ENCODE assay signal across 13 cellular contexts in the genomic region with DNA sequence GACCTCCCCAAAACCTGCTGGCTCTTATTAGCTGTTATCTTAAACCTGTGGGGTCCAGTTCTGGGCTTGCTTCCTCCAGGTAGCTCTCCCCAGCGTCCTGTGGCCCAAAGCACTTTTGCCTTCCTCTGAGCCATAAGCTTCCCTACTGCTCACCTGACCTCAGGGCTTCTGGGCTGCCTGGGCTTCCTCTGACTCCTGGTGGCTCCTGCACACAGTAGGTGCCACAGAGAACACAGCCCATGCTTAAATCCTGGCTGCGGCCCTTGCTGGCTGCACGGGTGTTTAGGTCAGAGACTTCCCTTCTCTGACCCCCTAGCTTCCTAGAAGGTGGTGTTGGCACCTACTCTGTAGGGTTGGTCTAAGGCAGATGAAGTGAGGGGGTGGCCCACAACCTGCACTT. TPM values are rescaled to one million over a fixed set of nuclear protein-coding genes. Genes with fewer than 3 reads are reported as not detected.
A peak's percentile ranks its signal among the peaks of the same experiment; 100 is the strongest.
DNase-seq lines count a peak whose midpoint lies in the region; ATAC-seq and TF ChIP-seq lines count a peak whose summit lies in the region.
"Had no signal": no experiment of that assay in that cellular context is flagged by ENCODE, and none has a peak within 500 bp of the region (broad histone marks: within the 10 kb centered on the region; RNA-seq: fewer than 3 reads in every experiment).

No MANE protein-coding gene starts in this region.

- H3K4me3 ChIP-seq in HFF-Myc (replicated peaks; ENCODE audit: low read depth, low read length), result peak overlapping the region; percentile 72
- peak overlapping the region; percentile 61 for H3K4me3 ChIP-seq in adipocyte (ENCODE audit: low read length)
- H3K4me3 ChIP-seq in hepatocyte, result no peak overlapping the region
- peak overlapping the region in 2 of 3 donors; percentile 54 to 85 for H3K4me3 ChIP-seq in skeletal muscle tissue (ENCODE audit: low read length in 3 of 3)

- no peaks in the 10 kb centered on the region for H3K9me2 ChIP-seq in hepatocyte (replicated peaks; ENCODE audit: insufficient read depth)

- H3K27me3 ChIP-seq in adipocyte (replicated peaks; ENCODE audit: control insufficient read depth, insufficient read depth, low read length), result no peaks in the 10 kb centered on the region
- H3K27me3 ChIP-seq in hepatocyte, result no peaks in the 10 kb centered on the region
- no peaks in the 10 kb centered on the region for H3K27me3 ChIP-seq in skeletal muscle tissue (ENCODE audit: control insufficient read depth in 3 of 3, insufficient read depth in 3 of 3, low read length in 3 of 3)

- H3K9me3 ChIP-seq in adipocyte (ENCODE audit: control insufficient read depth, low read length) (no peaks in the 10 kb centered on the region), hepatocyte (ENCODE audit: low read depth) (no peaks in the 10 kb centered on the region), skeletal muscle tissue (ENCODE audit: control insufficient read depth in 3 of 3, low read length in 3 of 3) (no peaks in the 10 kb centered on the region)

- H3K4me2 ChIP-seq in hepatocyte, result peak overlapping the region; percentile 100

- H3K36me3 ChIP-seq in adipocyte (ENCODE audit: control insufficient read depth, insufficient read depth, low read length, severe bottlenecking) (no peaks in the 10 kb centered on the region), hepatocyte (replicated peaks; ENCODE audit: insufficient read depth, low read depth) (no peaks in the 10 kb centered on the region), skeletal muscle tissue (ENCODE audit: control insufficient read depth in 3 of 3, insufficient read depth in 3 of 3, low read length in 3 of 3) (no peaks in the 10 kb centered on the region)

- peaks cover 75% of the 10 kb centered on the region for H3K4me1 ChIP-seq in adipocyte (ENCODE audit: control insufficient read depth, insufficient read depth, low read length)
- peaks cover 59% of the 10 kb centered on the region for H3K4me1 ChIP-seq in hepatocyte (ENCODE audit: insufficient read depth)
- H3K4me1 ChIP-seq in skeletal muscle tissue (ENCODE audit: control insufficient read depth in 3 of 3, insufficient read depth in 3 of 3, low read length in 3 of 3), result peaks cover 84 to 93% (median 87%) of the 10 kb centered on the region in 3 donors

- H3K9ac ChIP-seq in adipocyte (ENCODE audit: low read length) (peak overlapping the region; percentile 65), skeletal muscle tissue (ENCODE audit: low read depth in 1 of 3, low read length in 3 of 3) (peak overlapping the region in 2 of 3 donors; percentile 81 to 84)

- H3K27ac ChIP-seq in hepatocyte (peak overlapping the region; percentile 83), skeletal muscle tissue (ENCODE audit: low read depth, low read length) (peak overlapping the region; percentile 87)

- DNase-seq in HFF-Myc (ENCODE audit: extremely low read depth, low read depth), result no peak
- DNase-seq in adipocyte (ENCODE audit: low read depth), result no peak
- no peak for DNase-seq in hepatocyte (ENCODE audit: low spot score)
- DNase-seq: activated CD4-positive, alpha-beta T cell treated with anti-CD3 and anti-CD28 coated beads, Interleukin-2, amount 50 U/mL, for 4 hours; cortex of kidney; NCI-H2081 treated with DMSO at 0.1 percent for 48 hours; RPMI8226 had no signal

- H3K79me2 ChIP-seq in hepatocyte, result peaks cover 63% of the 10 kb centered on the region

- H4K20me1 ChIP-seq in hepatocyte (ENCODE audit: insufficient read depth, poor library complexity, severe bottlenecking), result peaks cover 56% of the 10 kb centered on the region

- no peak overlapping the region for H2AFZ ChIP-seq in hepatocyte

- ATAC-seq in HG02642 (IDR thresholded peaks at IDR 0.05; ENCODE audit: poor library complexity, unreplicated experiment) (no peak), HG02571 (IDR thresholded peaks at IDR 0.05; ENCODE audit: unreplicated experiment) (no peak), GM21619 (IDR thresholded peaks at IDR 0.05; ENCODE audit: unreplicated experiment) (no peak), GM19452 (IDR thresholded peaks at IDR 0.05; ENCODE audit: unreplicated experiment) (no peak)
- ATAC-seq: HCT116 had no signal

- TF ChIP-seq CTCF in HFF-Myc (IDR thresholded peaks at IDR 0.05; ENCODE audit: low read depth, low read length, missing control alignments) (no peak), hepatocyte (IDR thresholded peaks at IDR 0.05; ENCODE audit: poor library complexity) (no peak)

- 89% methylated on average over 3 of the region's 3 CpGs for WGBS in hepatocyte (ENCODE audit: low lambda C conversion rate, missing lambda C conversion rate)

RNA-seq across cellular contexts. Expression of gene RALGDS, which starts 2.5 kb away (rescaled TPM):
- 26.9 and 30.9 TPM in 2 replicates for total RNA-seq in hepatocyte
- polyA plus RNA-seq in hepatocyte, result 48.0 and 51.7 TPM in 2 replicates
- total RNA-seq in skeletal muscle tissue, result 26.1 TPM

RNA-seq across cellular contexts. Expression of gene GBGT1, which starts 45.1 kb away (rescaled TPM):
- total RNA-seq in hepatocyte (10.1 and 15.5 TPM in 2 replicates), skeletal muscle tissue (2.6 TPM)
- polyA plus RNA-seq in hepatocyte, result 4.0 and 5.8 TPM in 2 replicates

RNA-seq across cellular contexts. Expression of gene CEL, which starts 56.8 kb away (rescaled TPM):
- total RNA-seq in hepatocyte (2.4 and 4.4 TPM in 2 replicates), skeletal muscle tissue (not detected)
- polyA plus RNA-seq in hepatocyte, result 5.9 and 6.6 TPM in 2 replicates
